9 cellular contexts compared by ENCODE assay signal in genomic region chr1:62356257-62356835, GRCh38. TPM values are rescaled to one million over a fixed set of nuclear protein-coding genes. Genes with fewer than 3 reads are reported as not detected.
DNase-seq lines count a peak whose midpoint lies in the region; ATAC-seq and TF ChIP-seq lines count a peak whose summit lies in the region.
"Had no signal": no experiment of that assay in that cellular context is flagged by ENCODE, and none has a peak within 500 bp of the region (broad histone marks: within the 10 kb centered on the region; RNA-seq: fewer than 3 reads in every experiment).

No MANE protein-coding gene starts in this region.

- no peaks in the 10 kb centered on the region for H3K9me3 ChIP-seq in upper lobe of right lung

- H3K27ac ChIP-seq in upper lobe of right lung: no peak overlapping the region

- H3K27me3 ChIP-seq in upper lobe of right lung: no peaks in the 10 kb centered on the region

- intact Hi-C loops in upper lobe of right lung (cut with DNase I): no loop called here

- DNase-seq in stimulated activated CD4-positive, alpha-beta T cell treated with anti-CD3 and anti-CD28 coated beads, Interleukin-1b, Interleukin-23, amount 100 ng/mL, for 48 hours: peak; percentile 15
- no peak for DNase-seq in stimulated activated CD4-positive, alpha-beta T cell treated with anti-CD3 and anti-CD28 coated beads, Interleukin-12 subunit alpha, Interleukin-12 subunit beta, amount 100 ng/mL, for 4 hours
- DNase-seq in LoVo (ENCODE audit: low spot score): peak; percentile 6
- peak; percentile 30 to 74 for DNase-seq in cardiac fibroblast (ENCODE audit: low read depth in 2 of 2)
- no peak for DNase-seq in upper lobe of right lung
- DNase-seq in T-helper 1 cell: no peak
- DNase-seq in stimulated activated naive CD4-positive, alpha-beta T cell treated with Interleukin-2 at 50 U/mL for 16 hours (lab: John Stamatoyannopoulos, UW): no peak
- DNase-seq: NCI-H2081 treated with DMSO at 0.1 percent for 48 hours had no signal

- no peaks in the 10 kb centered on the region for H3K36me3 ChIP-seq in upper lobe of right lung

- no peaks in the 10 kb centered on the region for H3K4me1 ChIP-seq in upper lobe of right lung

- peak; percentile 69 for ATAC-seq in upper lobe of right lung
- ATAC-seq in GM18519 (IDR thresholded peaks at IDR 0.05; ENCODE audit: low FRiP score, unreplicated experiment): no peak

- TF ChIP-seq CTCF in cardiac fibroblast (IDR thresholded peaks at IDR 0.05; ENCODE audit: low read depth, low read length) (no peak), upper lobe of right lung (IDR thresholded peaks at IDR 0.05) (no peak)

- H3K4me3 ChIP-seq in cardiac fibroblast (replicated peaks in 1 of 2; ENCODE audit: low read depth in 2 of 2, low read length in 2 of 2) (no peak overlapping the region), upper lobe of right lung (no peak overlapping the region)

RNA-seq across cellular contexts. Expression of gene KANK4, which starts 37.1 kb away (rescaled TPM):
- 6.4 TPM for total RNA-seq in upper lobe of right lung

Comparison
In these comparisons a context has a peak if more than half of its experiments do, and no peak if none do; other contexts are left out.
1. DNase-seq: peak in stimulated activated CD4-positive, alpha-beta T cell treated with anti-CD3 and anti-CD28 coated beads, Interleukin-1b, Interleukin-23, amount 100 ng/mL, for 48 hours (single experiment), LoVo (single experiment) and cardiac fibroblast (2 of 2); none in stimulated activated CD4-positive, alpha-beta T cell treated with anti-CD3 and anti-CD28 coated beads, Interleukin-12 subunit alpha, Interleukin-12 subunit beta, amount 100 ng/mL, for 4 hours (single experiment), upper lobe of right lung (single experiment), T-helper 1 cell (0 of 5) and stimulated activated naive CD4-positive, alpha-beta T cell treated with Interleukin-2 at 50 U/mL for 16 hours (single experiment).